ENCODE assay signal across 1 cellular context in the genomic region with DNA sequence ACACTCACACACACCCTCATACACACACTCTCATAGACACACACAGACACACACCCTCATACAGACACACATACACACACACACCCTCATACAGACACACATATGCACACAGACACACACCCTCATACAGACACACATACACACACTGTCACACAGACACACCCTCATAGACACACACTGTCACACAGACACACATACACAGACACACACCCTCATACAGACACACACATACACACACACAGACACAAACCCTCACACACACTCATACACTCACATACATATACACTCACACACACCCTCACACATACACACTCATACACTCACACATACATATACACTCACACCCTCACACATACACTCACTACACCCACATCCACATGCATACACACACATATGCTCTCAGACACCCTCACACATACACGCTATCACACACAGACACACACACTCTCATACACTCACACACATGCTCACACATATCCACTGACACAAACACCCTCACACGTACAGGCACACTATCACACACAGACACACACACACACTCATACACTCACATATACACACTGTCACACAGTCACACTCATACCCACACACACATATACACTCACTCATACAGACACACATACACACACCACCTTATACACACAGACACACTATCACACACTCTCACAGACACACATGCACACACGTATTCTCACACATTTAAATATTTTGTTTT.
TF ChIP-seq lines count a peak whose summit lies in the region.

No MANE protein-coding gene starts in this region.

TF ChIP-seq in HepG2, 621 proteins besides CTCF, POLR2A, EP300 and RAD21 (continued from another document and continues in another):
- TF ChIP-seq, protein P1, sequence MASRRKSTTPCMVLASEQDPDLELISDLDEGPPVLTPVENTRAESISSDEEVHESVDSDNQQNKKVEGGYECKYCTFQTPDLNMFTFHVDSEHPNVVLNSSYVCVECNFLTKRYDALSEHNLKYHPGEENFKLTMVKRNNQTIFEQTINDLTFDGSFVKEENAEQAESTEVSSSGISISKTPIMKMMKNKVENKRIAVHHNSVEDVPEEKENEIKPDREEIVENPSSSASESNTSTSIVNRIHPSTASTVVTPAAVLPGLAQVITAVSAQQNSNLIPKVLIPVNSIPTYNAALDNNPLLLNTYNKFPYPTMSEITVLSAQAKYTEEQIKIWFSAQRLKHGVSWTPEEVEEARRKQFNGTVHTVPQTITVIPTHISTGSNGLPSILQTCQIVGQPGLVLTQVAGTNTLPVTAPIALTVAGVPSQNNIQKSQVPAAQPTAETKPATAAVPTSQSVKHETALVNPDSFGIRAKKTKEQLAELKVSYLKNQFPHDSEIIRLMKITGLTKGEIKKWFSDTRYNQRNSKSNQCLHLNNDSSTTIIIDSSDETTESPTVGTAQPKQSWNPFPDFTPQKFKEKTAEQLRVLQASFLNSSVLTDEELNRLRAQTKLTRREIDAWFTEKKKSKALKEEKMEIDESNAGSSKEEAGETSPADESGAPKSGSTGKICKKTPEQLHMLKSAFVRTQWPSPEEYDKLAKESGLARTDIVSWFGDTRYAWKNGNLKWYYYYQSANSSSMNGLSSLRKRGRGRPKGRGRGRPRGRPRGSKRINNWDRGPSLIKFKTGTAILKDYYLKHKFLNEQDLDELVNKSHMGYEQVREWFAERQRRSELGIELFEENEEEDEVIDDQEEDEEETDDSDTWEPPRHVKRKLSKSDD (CRISPR knock-in tag; IDR thresholded peaks at IDR 0.05; ENCODE audit: low read depth): 0 out of 2 replicates have a peak, but pooled peaks have one; percentile 18
- TF ChIP-seq, protein P2, sequence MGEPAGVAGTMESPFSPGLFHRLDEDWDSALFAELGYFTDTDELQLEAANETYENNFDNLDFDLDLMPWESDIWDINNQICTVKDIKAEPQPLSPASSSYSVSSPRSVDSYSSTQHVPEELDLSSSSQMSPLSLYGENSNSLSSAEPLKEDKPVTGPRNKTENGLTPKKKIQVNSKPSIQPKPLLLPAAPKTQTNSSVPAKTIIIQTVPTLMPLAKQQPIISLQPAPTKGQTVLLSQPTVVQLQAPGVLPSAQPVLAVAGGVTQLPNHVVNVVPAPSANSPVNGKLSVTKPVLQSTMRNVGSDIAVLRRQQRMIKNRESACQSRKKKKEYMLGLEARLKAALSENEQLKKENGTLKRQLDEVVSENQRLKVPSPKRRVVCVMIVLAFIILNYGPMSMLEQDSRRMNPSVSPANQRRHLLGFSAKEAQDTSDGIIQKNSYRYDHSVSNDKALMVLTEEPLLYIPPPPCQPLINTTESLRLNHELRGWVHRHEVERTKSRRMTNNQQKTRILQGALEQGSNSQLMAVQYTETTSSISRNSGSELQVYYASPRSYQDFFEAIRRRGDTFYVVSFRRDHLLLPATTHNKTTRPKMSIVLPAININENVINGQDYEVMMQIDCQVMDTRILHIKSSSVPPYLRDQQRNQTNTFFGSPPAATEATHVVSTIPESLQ (CRISPR knock-in tag; conservative IDR thresholded peaks at IDR 0.05): no peak
- TF ChIP-seq JARID2 (CRISPR knock-in tag; IDR thresholded peaks at IDR 0.05; ENCODE audit: insufficient replicate concordance) (no peak), NFRKB (IDR thresholded peaks at IDR 0.05) (peak; percentile 12; the same call in 1 of the 2 replicates), NFATC3 (CRISPR knock-in tag; IDR thresholded peaks at IDR 0.05) (no peak), ZNF607 (CRISPR knock-in tag; IDR thresholded peaks at IDR 0.05; ENCODE audit: borderline replicate concordance) (no peak), ZMYM4 (CRISPR knock-in tag; IDR thresholded peaks at IDR 0.05) (no peak), ZNF557 (CRISPR knock-in tag; IDR thresholded peaks at IDR 0.05) (no peak), AGO2 (optimal IDR thresholded peaks at IDR 0.05; ENCODE audit: low read depth, low read length) (no peak), EEA1 (CRISPR knock-in tag; IDR thresholded peaks at IDR 0.05; ENCODE audit: borderline replicate concordance) (no peak), ZBTB38 (CRISPR knock-in tag; IDR thresholded peaks at IDR 0.05) (no peak), NONO (IDR thresholded peaks at IDR 0.05) (peak; percentile 96; the same call in 1 of the 2 replicates), NONO (CRISPR knock-in tag; conservative IDR thresholded peaks at IDR 0.05) (0 out of 2 replicates have a peak, but pooled peaks have one; percentile 37), ZNF124 (CRISPR knock-in tag; IDR thresholded peaks at IDR 0.05) (no peak), HNRNPLL (IDR thresholded peaks at IDR 0.05; ENCODE audit: low read depth, low read length, poor library complexity, severe bottlenecking) (no peak), CCDC6 (CRISPR knock-in tag; IDR thresholded peaks at IDR 0.05) (no peak), ZNF546 (CRISPR knock-in tag; conservative IDR thresholded peaks at IDR 0.05) (no peak), ZNF670 (CRISPR knock-in tag; IDR thresholded peaks at IDR 0.05; ENCODE audit: borderline replicate concordance) (no peak), NFYB (CRISPR knock-in tag; IDR thresholded peaks at IDR 0.05) (no peak), ISL2 (CRISPR knock-in tag; IDR thresholded peaks at IDR 0.05) (no peak), ZNF788 (CRISPR knock-in tag; IDR thresholded peaks at IDR 0.05; ENCODE audit: borderline replicate concordance) (no peak)
- TF ChIP-seq, protein P3, sequence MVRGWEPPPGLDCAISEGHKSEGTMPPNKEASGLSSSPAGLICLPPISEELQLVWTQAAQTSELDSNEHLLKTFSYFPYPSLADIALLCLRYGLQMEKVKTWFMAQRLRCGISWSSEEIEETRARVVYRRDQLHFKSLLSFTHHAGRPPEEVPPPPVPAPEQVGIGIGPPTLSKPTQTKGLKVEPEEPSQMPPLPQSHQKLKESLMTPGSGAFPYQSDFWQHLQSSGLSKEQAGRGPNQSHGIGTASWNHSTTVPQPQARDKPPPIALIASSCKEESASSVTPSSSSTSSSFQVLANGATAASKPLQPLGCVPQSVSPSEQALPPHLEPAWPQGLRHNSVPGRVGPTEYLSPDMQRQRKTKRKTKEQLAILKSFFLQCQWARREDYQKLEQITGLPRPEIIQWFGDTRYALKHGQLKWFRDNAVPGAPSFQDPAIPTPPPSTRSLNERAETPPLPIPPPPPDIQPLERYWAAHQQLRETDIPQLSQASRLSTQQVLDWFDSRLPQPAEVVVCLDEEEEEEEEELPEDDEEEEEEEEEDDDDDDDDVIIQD (CRISPR knock-in tag; IDR thresholded peaks at IDR 0.05; ENCODE audit: low read depth): no peak
- TF ChIP-seq, protein P4, sequence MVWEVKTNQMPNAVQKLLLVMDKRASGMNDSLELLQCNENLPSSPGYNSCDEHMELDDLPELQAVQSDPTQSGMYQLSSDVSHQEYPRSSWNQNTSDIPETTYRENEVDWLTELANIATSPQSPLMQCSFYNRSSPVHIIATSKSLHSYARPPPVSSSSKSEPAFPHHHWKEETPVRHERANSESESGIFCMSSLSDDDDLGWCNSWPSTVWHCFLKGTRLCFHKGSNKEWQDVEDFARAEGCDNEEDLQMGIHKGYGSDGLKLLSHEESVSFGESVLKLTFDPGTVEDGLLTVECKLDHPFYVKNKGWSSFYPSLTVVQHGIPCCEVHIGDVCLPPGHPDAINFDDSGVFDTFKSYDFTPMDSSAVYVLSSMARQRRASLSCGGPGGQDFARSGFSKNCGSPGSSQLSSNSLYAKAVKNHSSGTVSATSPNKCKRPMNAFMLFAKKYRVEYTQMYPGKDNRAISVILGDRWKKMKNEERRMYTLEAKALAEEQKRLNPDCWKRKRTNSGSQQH (CRISPR knock-in tag; IDR thresholded peaks at IDR 0.05; ENCODE audit: low read depth): no peak
- TF ChIP-seq, protein P5, sequence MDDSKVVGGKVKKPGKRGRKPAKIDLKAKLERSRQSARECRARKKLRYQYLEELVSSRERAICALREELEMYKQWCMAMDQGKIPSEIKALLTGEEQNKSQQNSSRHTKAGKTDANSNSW (CRISPR knock-in tag; IDR thresholded peaks at IDR 0.05; ENCODE audit: borderline replicate concordance): no peak
- TF ChIP-seq, protein P6, sequence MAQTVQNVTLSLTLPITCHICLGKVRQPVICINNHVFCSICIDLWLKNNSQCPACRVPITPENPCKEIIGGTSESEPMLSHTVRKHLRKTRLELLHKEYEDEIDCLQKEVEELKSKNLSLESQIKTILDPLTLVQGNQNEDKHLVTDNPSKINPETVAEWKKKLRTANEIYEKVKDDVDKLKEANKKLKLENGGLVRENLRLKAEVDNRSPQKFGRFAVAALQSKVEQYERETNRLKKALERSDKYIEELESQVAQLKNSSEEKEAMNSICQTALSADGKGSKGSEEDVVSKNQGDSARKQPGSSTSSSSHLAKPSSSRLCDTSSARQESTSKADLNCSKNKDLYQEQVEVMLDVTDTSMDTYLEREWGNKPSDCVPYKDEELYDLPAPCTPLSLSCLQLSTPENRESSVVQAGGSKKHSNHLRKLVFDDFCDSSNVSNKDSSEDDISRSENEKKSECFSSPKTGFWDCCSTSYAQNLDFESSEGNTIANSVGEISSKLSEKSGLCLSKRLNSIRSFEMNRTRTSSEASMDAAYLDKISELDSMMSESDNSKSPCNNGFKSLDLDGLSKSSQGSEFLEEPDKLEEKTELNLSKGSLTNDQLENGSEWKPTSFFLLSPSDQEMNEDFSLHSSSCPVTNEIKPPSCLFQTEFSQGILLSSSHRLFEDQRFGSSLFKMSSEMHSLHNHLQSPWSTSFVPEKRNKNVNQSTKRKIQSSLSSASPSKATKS (CRISPR knock-in tag; IDR thresholded peaks at IDR 0.05): no peak
- TF ChIP-seq, protein P7, sequence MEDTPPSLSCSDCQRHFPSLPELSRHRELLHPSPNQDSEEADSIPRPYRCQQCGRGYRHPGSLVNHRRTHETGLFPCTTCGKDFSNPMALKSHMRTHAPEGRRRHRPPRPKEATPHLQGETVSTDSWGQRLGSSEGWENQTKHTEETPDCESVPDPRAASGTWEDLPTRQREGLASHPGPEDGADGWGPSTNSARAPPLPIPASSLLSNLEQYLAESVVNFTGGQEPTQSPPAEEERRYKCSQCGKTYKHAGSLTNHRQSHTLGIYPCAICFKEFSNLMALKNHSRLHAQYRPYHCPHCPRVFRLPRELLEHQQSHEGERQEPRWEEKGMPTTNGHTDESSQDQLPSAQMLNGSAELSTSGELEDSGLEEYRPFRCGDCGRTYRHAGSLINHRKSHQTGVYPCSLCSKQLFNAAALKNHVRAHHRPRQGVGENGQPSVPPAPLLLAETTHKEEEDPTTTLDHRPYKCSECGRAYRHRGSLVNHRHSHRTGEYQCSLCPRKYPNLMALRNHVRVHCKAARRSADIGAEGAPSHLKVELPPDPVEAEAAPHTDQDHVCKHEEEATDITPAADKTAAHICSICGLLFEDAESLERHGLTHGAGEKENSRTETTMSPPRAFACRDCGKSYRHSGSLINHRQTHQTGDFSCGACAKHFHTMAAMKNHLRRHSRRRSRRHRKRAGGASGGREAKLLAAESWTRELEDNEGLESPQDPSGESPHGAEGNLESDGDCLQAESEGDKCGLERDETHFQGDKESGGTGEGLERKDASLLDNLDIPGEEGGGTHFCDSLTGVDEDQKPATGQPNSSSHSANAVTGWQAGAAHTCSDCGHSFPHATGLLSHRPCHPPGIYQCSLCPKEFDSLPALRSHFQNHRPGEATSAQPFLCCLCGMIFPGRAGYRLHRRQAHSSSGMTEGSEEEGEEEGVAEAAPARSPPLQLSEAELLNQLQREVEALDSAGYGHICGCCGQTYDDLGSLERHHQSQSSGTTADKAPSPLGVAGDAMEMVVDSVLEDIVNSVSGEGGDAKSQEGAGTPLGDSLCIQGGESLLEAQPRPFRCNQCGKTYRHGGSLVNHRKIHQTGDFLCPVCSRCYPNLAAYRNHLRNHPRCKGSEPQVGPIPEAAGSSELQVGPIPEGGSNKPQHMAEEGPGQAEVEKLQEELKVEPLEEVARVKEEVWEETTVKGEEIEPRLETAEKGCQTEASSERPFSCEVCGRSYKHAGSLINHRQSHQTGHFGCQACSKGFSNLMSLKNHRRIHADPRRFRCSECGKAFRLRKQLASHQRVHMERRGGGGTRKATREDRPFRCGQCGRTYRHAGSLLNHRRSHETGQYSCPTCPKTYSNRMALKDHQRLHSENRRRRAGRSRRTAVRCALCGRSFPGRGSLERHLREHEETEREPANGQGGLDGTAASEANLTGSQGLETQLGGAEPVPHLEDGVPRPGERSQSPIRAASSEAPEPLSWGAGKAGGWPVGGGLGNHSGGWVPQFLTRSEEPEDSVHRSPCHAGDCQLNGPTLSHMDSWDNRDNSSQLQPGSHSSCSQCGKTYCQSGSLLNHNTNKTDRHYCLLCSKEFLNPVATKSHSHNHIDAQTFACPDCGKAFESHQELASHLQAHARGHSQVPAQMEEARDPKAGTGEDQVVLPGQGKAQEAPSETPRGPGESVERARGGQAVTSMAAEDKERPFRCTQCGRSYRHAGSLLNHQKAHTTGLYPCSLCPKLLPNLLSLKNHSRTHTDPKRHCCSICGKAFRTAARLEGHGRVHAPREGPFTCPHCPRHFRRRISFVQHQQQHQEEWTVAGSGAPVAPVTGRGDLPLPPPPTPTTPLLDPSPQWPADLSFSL (CRISPR knock-in tag; IDR thresholded peaks at IDR 0.05): peak; percentile 87
- TF ChIP-seq, protein P8, sequence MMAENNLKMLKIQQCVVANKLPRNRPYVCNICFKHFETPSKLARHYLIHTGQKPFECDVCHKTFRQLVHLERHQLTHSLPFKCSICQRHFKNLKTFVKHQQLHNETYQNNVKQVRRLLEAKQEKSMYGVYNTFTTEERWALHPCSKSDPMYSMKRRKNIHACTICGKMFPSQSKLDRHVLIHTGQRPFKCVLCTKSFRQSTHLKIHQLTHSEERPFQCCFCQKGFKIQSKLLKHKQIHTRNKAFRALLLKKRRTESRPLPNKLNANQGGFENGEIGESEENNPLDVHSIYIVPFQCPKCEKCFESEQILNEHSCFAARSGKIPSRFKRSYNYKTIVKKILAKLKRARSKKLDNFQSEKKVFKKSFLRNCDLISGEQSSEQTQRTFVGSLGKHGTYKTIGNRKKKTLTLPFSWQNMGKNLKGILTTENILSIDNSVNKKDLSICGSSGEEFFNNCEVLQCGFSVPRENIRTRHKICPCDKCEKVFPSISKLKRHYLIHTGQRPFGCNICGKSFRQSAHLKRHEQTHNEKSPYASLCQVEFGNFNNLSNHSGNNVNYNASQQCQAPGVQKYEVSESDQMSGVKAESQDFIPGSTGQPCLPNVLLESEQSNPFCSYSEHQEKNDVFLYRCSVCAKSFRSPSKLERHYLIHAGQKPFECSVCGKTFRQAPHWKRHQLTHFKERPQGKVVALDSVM (CRISPR knock-in tag; IDR thresholded peaks at IDR 0.05): no peak
- TF ChIP-seq, protein P9, sequence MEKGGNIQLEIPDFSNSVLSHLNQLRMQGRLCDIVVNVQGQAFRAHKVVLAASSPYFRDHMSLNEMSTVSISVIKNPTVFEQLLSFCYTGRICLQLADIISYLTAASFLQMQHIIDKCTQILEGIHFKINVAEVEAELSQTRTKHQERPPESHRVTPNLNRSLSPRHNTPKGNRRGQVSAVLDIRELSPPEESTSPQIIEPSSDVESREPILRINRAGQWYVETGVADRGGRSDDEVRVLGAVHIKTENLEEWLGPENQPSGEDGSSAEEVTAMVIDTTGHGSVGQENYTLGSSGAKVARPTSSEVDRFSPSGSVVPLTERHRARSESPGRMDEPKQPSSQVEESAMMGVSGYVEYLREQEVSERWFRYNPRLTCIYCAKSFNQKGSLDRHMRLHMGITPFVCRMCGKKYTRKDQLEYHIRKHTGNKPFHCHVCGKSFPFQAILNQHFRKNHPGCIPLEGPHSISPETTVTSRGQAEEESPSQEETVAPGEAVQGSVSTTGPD (CRISPR knock-in tag; IDR thresholded peaks at IDR 0.05): no peak
- TF ChIP-seq, protein P10, sequence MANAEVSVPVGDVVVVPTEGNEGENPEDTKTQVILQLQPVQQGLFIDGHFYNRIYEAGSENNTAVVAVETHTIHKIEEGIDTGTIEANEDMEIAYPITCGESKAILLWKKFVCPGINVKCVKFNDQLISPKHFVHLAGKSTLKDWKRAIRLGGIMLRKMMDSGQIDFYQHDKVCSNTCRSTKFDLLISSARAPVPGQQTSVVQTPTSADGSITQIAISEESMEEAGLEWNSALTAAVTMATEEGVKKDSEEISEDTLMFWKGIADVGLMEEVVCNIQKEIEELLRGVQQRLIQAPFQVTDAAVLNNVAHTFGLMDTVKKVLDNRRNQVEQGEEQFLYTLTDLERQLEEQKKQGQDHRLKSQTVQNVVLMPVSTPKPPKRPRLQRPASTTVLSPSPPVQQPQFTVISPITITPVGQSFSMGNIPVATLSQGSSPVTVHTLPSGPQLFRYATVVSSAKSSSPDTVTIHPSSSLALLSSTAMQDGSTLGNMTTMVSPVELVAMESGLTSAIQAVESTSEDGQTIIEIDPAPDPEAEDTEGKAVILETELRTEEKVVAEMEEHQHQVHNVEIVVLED (CRISPR knock-in tag; IDR thresholded peaks at IDR 0.05; ENCODE audit: borderline replicate concordance): no peak
